ENCODE assay signal across 22 cellular contexts in genomic region chr9:127816362-127816725, GRCh38. TPM values are rescaled to one million over a fixed set of nuclear protein-coding genes. Genes with fewer than 3 reads are reported as not detected.
A peak's percentile ranks its signal among the peaks of the same experiment; 100 is the strongest.
DNase-seq lines count a peak whose midpoint lies in the region; ATAC-seq and TF ChIP-seq lines count a peak whose summit lies in the region.
"Had no signal": no experiment of that assay in that cellular context is flagged by ENCODE, and none has a peak within 500 bp of the region (broad histone marks: within the 10 kb centered on the region; RNA-seq: fewer than 3 reads in every experiment).

No MANE protein-coding gene starts in this region.

- H3K4me1 Mint-ChIP-seq in chondrocyte (ENCODE audit: low read depth) = peaks cover 4% of the 10 kb centered on the region
- H3K4me1 Mint-ChIP-seq: B cell; central memory CD8-positive, alpha-beta T cell; natural killer cell; stimulated activated memory B cell treated with anti-CD40 and anti-IgM and Interleukin-4, amounts not matched to agents 10 μg/mL and 1 μg/mL and 100 μg/mL, for 72 hours had no signal

- no peak for TF ChIP-seq POLR2A in heart left ventricle (IDR thresholded peaks at IDR 0.05)
- no peak for TF ChIP-seq POLR2A in ovary (IDR thresholded peaks at IDR 0.05)

- H3K27ac ChIP-seq in right atrium auricular region = peak overlapping the region; percentile 23 to 24
- peak overlapping the region in 1 of 12 donors; percentile 5 for H3K27ac ChIP-seq in heart left ventricle
- peak overlapping the region; percentile 28 to 55 for H3K27ac ChIP-seq in ovary
- no peak overlapping the region; the same call in 1 of the 2 replicates for H3K27ac ChIP-seq in WERI-Rb-1

- H3K27me3 ChIP-seq in right atrium auricular region = no peaks in the 10 kb centered on the region
- H3K27me3 ChIP-seq in heart left ventricle = no peaks in the 10 kb centered on the region
- H3K27me3 ChIP-seq in ovary = no peaks in the 10 kb centered on the region
- H3K27me3 ChIP-seq in WERI-Rb-1 (ENCODE audit: insufficient read depth, low read depth, severe bottlenecking) = no peaks in the 10 kb centered on the region
- H3K27me3 ChIP-seq: body of pancreas had no signal

- H3K9me3 Mint-ChIP-seq in chondrocyte (ENCODE audit: low read depth) = no peaks in the 10 kb centered on the region
- H3K9me3 Mint-ChIP-seq: activated T-cell treated with anti-CD3 and anti-CD28 coated beads, Interleukin-2, amount 50 U/mL, for 4 hours; CD8-positive, alpha-beta T cell; central memory CD8-positive, alpha-beta T cell; dendritic cell treated with granulocyte-macrophage colony-stimulating factor and Interleukin-4, amounts not matched to agents 40 ng/mL and 50 ng/mL, for 4 days; natural killer cell; stimulated activated memory B cell treated with anti-CD40 and anti-IgM and Interleukin-4, amounts not matched to agents 10 μg/mL and 1 μg/mL and 100 μg/mL, for 72 hours had no signal

- H3K36me3 ChIP-seq in right atrium auricular region (peaks cover 95% of the 10 kb centered on the region), heart left ventricle (peaks cover 0 to 99% (median 97%) of the 10 kb centered on the region in 9 donors), ovary (no peaks in the 10 kb centered on the region), WERI-Rb-1 (peaks cover 54% of the 10 kb centered on the region)

- H3K27ac Mint-ChIP-seq in chondrocyte (ENCODE audit: unreplicated experiment) = peak overlapping the region; percentile 8
- H3K27ac Mint-ChIP-seq: B cell; CD8-positive, alpha-beta T cell; dendritic cell treated with granulocyte-macrophage colony-stimulating factor and Interleukin-4, amounts not matched to agents 40 ng/mL and 50 ng/mL, for 4 days; natural killer cell; stimulated activated memory B cell treated with anti-CD40 and anti-IgM and Interleukin-4, amounts not matched to agents 10 μg/mL and 1 μg/mL and 100 μg/mL, for 72 hours had no signal

- H3K4me1 ChIP-seq in right atrium auricular region = peaks cover 0 to 14% of the 10 kb centered on the region in 2 donors
- H3K4me1 ChIP-seq in heart left ventricle = peaks cover 0 to 30% (median 5%) of the 10 kb centered on the region in 12 donors
- H3K4me1 ChIP-seq in ovary (ENCODE audit: insufficient read depth) = peaks cover 3% of the 10 kb centered on the region

- no peak for ATAC-seq in heart left ventricle
- no peak for ATAC-seq in GM21367 (IDR thresholded peaks at IDR 0.05; ENCODE audit: unreplicated experiment)
- ATAC-seq: body of pancreas; CD8-positive, alpha-beta T cell; natural killer cell had no signal

- no peak overlapping the region for H3K4me3 Mint-ChIP-seq in chondrocyte (ENCODE audit: unreplicated experiment)
- H3K4me3 Mint-ChIP-seq: activated T-cell treated with anti-CD3 and anti-CD28 coated beads, Interleukin-2, amount 50 U/mL, for 4 hours; B cell; CD8-positive, alpha-beta T cell; central memory CD8-positive, alpha-beta T cell; dendritic cell treated with granulocyte-macrophage colony-stimulating factor and Interleukin-4, amounts not matched to agents 40 ng/mL and 50 ng/mL, for 4 days; natural killer cell; stimulated activated memory B cell treated with anti-CD40 and anti-IgM and Interleukin-4, amounts not matched to agents 10 μg/mL and 1 μg/mL and 100 μg/mL, for 72 hours had no signal

- no peak for TF ChIP-seq EP300 in ovary (IDR thresholded peaks at IDR 0.05)

- no peak overlapping the region for H3K4me3 ChIP-seq in right atrium auricular region
- H3K4me3 ChIP-seq in heart left ventricle = no peak overlapping the region
- no peak overlapping the region for H3K4me3 ChIP-seq in ovary
- no peak overlapping the region for H3K4me3 ChIP-seq in WERI-Rb-1 (ENCODE audit: low read depth, low read length)
- H3K4me3 ChIP-seq: body of pancreas, mucosa of descending colon had no signal

- peaks cover 21% of the 10 kb centered on the region for H3K36me3 Mint-ChIP-seq in chondrocyte (ENCODE audit: low read depth)
- H3K36me3 Mint-ChIP-seq: natural killer cell had no signal

- intact Hi-C loops in heart left ventricle (cut with DNase I) (no loop called here), ovary (cut with DNase I) (no loop called here)

- no peaks in the 10 kb centered on the region for H3K27me3 Mint-ChIP-seq in chondrocyte (ENCODE audit: low read depth)
- H3K27me3 Mint-ChIP-seq: B cell; central memory CD8-positive, alpha-beta T cell; dendritic cell treated with granulocyte-macrophage colony-stimulating factor and Interleukin-4, amounts not matched to agents 40 ng/mL and 50 ng/mL, for 4 days; stimulated activated memory B cell treated with anti-CD40 and anti-IgM and Interleukin-4, amounts not matched to agents 10 μg/mL and 1 μg/mL and 100 μg/mL, for 72 hours had no signal

- TF ChIP-seq CTCF in right atrium auricular region (IDR thresholded peaks at IDR 0.05) (no peak), heart left ventricle (IDR thresholded peaks at IDR 0.05) (no peak), chondrocyte (IDR thresholded peaks at IDR 0.05) (no peak), ovary (IDR thresholded peaks at IDR 0.05) (no peak), WERI-Rb-1 (IDR thresholded peaks at IDR 0.05; ENCODE audit: low read depth, low read length) (no peak)

- DNase-seq in right atrium auricular region (ENCODE audit: low spot score) = no peak
- DNase-seq in heart left ventricle = no peak
- no peak for DNase-seq in chondrocyte (ENCODE audit: low spot score)
- peak in 3 of 5 donors; percentile 46 to 58 (median 57) for DNase-seq in ovary
- no peak for DNase-seq in NCI-H1436 treated with DMSO at 0.1 percent for 48 hours (lab: John Stamatoyannopoulos, UW)
- DNase-seq in WERI-Rb-1 = no peak
- DNase-seq: ACHN; activated CD4-positive, alpha-beta T cell treated with anti-CD3 and anti-CD28 coated beads, Interleukin-2, amount 50 U/mL, for 1 hour; activated CD4-positive, CD25-positive, alpha-beta regulatory T cell; activated T-cell treated with anti-CD3 and anti-CD28 coated beads, Interleukin-2, amount 50 U/mL, for 4 hours; body of pancreas; CD8-positive, alpha-beta T cell; mucosa of descending colon; natural killer cell; NCI-H82; stimulated activated CD4-positive, alpha-beta T cell treated with anti-CD3 and anti-CD28 coated beads, Interleukin-4, amount 100 ng/mL, for 4 hours had no signal

- 51 to 80% (median 74%) methylated on average over 3 of the region's 3 CpGs for WGBS in heart left ventricle, 4 donors
- WGBS in ovary, 3 donors = 32 to 35% (median 32%) methylated on average over 3 of the region's 3 CpGs

- H3K9me3 ChIP-seq in right atrium auricular region (no peaks in the 10 kb centered on the region), heart left ventricle (no peaks in the 10 kb centered on the region), ovary (no peaks in the 10 kb centered on the region), WERI-Rb-1 (ENCODE audit: severe bottlenecking) (no peaks in the 10 kb centered on the region)
- H3K9me3 ChIP-seq: body of pancreas, mucosa of descending colon had no signal

RNA-seq across cellular contexts. Expression of gene FPGS, which starts 13.7 kb away (rescaled TPM):
- total RNA-seq in right atrium auricular region (10 to 100 TPM; 43.9 to 47.0 TPM), heart left ventricle (10 to 100 TPM; 39.9 to 55.1 (median 41.5) TPM), chondrocyte (50.8 to 52.8 TPM (median 50.8 TPM) in 3 replicates), ovary (100 to 1,000 TPM; 111 to 209 (median 158) TPM)
- polyA plus RNA-seq in heart left ventricle (10 to 100 TPM; 36.8 to 50.1 TPM), ovary (100 to 1,000 TPM in 1 of 2 donors, 10 to 100 TPM in 1; 18.9 to 108 TPM)

RNA-seq across cellular contexts. Expression of gene CDK9, which starts 30.5 kb away (rescaled TPM):
- total RNA-seq in right atrium auricular region (10 to 100 TPM; 37.2 to 53.3 TPM), heart left ventricle (10 to 100 TPM; 35.6 to 60.3 (median 47.8) TPM), chondrocyte (54.9 to 67.6 TPM (median 60.3 TPM) in 3 replicates), ovary (100 to 1,000 TPM in 6 of 7 donors, 10 to 100 TPM in 1; 88.7 to 209 (median 130) TPM)
- polyA plus RNA-seq in heart left ventricle (10 to 100 TPM; 26.2 to 30.4 TPM), ovary (10 to 100 TPM; 71.7 to 98.9 TPM)

RNA-seq across cellular contexts. Expression of gene SH2D3C, which starts 37.9 kb away (rescaled TPM):
- 10 to 100 TPM; 11.5 to 16.5 TPM for total RNA-seq in right atrium auricular region
- total RNA-seq in heart left ventricle = 10 to 100 TPM; 13.7 to 38.9 (median 16.9) TPM
- 10 to 100 TPM; 21.1 to 24.8 TPM for polyA plus RNA-seq in heart left ventricle
- 2.5 to 9.9 TPM (median 9.4 TPM) in 3 replicates for total RNA-seq in chondrocyte
- 10 to 100 TPM in 2 of 7 donors, 1 to 10 TPM in 5; 2.8 to 17.0 (median 4.6) TPM for total RNA-seq in ovary
- 1 to 10 TPM; 1.9 to 9.2 TPM for polyA plus RNA-seq in ovary
- total RNA-seq: LHCN-M2 had no signal

RNA-seq across cellular contexts. Expression of gene ENG, which starts 38.1 kb away (rescaled TPM):
- total RNA-seq in right atrium auricular region = 100 to 1,000 TPM; 142 to 511 TPM
- total RNA-seq in heart left ventricle = 100 to 1,000 TPM; 116 to 252 (median 133) TPM
- 100 to 1,000 TPM; 156 to 245 TPM for polyA plus RNA-seq in heart left ventricle
- total RNA-seq in chondrocyte = 81.3 to 101 TPM (median 89.5 TPM) in 3 replicates
- 100 to 1,000 TPM in 5 of 7 donors, 10 to 100 TPM in 2; 59.7 to 298 (median 217) TPM for total RNA-seq in ovary
- polyA plus RNA-seq in ovary = 100 to 1,000 TPM in 1 of 2 donors, 10 to 100 TPM in 1; 54.7 to 191 TPM

Comparison
In these comparisons a context has a peak if more than half of its experiments do, and no peak if none do; other contexts are left out.
1. DNase-seq: peak in ovary (3 of 5); none in right atrium auricular region (single experiment), heart left ventricle (0 of 5), chondrocyte (single experiment), NCI-H1436 treated with DMSO at 0.1 percent for 48 hours (single experiment) and WERI-Rb-1 (single experiment).